Comparison of ENCODE assay signal across 11 cellular contexts in the genomic region with DNA sequence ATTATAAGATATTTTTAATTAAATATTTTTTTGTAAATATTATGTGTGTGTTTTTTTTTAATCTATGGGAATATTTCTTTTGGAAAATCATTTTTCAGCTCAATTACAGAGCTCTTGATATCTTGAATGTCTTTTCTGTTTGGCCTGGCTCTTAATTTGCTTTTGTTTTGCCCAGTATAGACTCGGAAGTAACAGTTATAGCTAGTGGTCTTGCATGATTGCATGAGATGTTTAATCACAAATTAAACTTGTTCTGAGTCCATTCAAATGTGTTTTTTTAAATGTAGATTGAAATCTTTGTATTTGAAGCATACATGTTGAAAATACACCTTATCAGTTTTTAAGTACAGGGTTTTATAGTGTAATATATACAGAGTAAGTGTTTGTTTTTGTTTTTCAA. TPM values are rescaled to one million over a fixed set of nuclear protein-coding genes. Genes with fewer than 3 reads are reported as not detected.
DNase-seq lines count a peak whose midpoint lies in the region; ATAC-seq and TF ChIP-seq lines count a peak whose summit lies in the region.
"Had no signal": no experiment of that assay in that cellular context is flagged by ENCODE, and none has a peak within 500 bp of the region (broad histone marks: within the 10 kb centered on the region; RNA-seq: fewer than 3 reads in every experiment).

No MANE protein-coding gene starts in this region.

- H3K4me2 ChIP-seq in H9 (ENCODE audit: insufficient read depth, insufficient read length, low read length) (no peak overlapping the region), hepatocyte (peak overlapping the region; percentile 80), skeletal muscle satellite cell (ENCODE audit: low read length) (peak overlapping the region; percentile 98)

- no peaks in the 10 kb centered on the region for H3K9me2 ChIP-seq in hepatocyte (replicated peaks; ENCODE audit: insufficient read depth)

- TF ChIP-seq CTCF in H9 (conservative IDR thresholded peaks at IDR 0.05) (no peak), Panc1 (IDR thresholded peaks at IDR 0.05) (no peak), hepatocyte (IDR thresholded peaks at IDR 0.05; ENCODE audit: poor library complexity) (no peak), RWPE1 (conservative IDR thresholded peaks at IDR 0.05; ENCODE audit: low read depth) (no peak)

- POLR2A ChIA-PET in Panc1 (lab: Charles Lee), result interaction anchor here (0.5 kb wide), 1 partner anchor 142 kb away, joined by 23 read pairs; no protein-coding TSS in a partner anchor
- POLR2A ChIA-PET in RWPE1 (lab: Yijun Ruan, JAX; ENCODE audit: low non-redundant PET), result no interaction called here

- no peak overlapping the region for H3K27ac Mint-ChIP-seq in H9

- H3K23me2 ChIP-seq in H9 (ENCODE audit: insufficient read length, low read depth, low read length, poor library complexity, severe bottlenecking), result peaks cover 3% of the 10 kb centered on the region

- H3K4me3 Mint-ChIP-seq in H9, result peak overlapping the region; percentile 53 to 61

- peaks cover 0 to 6% of the 10 kb centered on the region in 2 experiments; a peak in 3 of 5 replicates for H3K9me3 Mint-ChIP-seq in H9

- H3K36me3 Mint-ChIP-seq in H9 (ENCODE audit: insufficient read depth in 1 of 3, low read depth in 3 of 3), result peaks cover 0 to 21% (median 15%) of the 10 kb centered on the region in 3 experiments; a peak in 4 of 7 replicates

- CTCF ChIA-PET in Panc1 (lab: Charles Lee) (no interaction called here), RWPE1 (lab: Yijun Ruan, JAX) (no interaction called here)

- no peak overlapping the region for H4K5ac ChIP-seq in H9 (ENCODE audit: insufficient read length, low read depth, low read length)

- H2BK15ac ChIP-seq in H9 (ENCODE audit: low read depth, low read length), result no peak overlapping the region

- H2BK120ac ChIP-seq in H9 (ENCODE audit: low read depth, low read length, poor library complexity, severe bottlenecking), result no peak overlapping the region

- no peak overlapping the region for H3K18ac ChIP-seq in H9 (ENCODE audit: insufficient read length, low read depth, low read length)

- in situ Hi-C loops in Panc1 (cut with HindIII; ENCODE audit: low pct_unique_long_range_greater_than_20kb, low sequenced_read_pairs), result no loop called here
- in situ Hi-C loops in KBM-7 (cut with MboI; ENCODE audit: low pct_unique_long_range_greater_than_20kb, low sequenced_read_pairs), result no loop called here

- no peak overlapping the region for H2BK12ac ChIP-seq in H9 (ENCODE audit: insufficient read length, low read depth, low read length)

- BruUV-seq in Panc1 (replicated peaks; lab: Mats Ljungman, UMichigan), result no TSS peak

- intact Hi-C loops in Panc1 (cut with micrococcal nuclease; ENCODE audit: unreplicated experiment), result no loop called here

- H3K79me2 ChIP-seq in H9 (ENCODE audit: insufficient read depth, low read length) (no peaks in the 10 kb centered on the region), hepatocyte (peaks cover 45% of the 10 kb centered on the region)

- H2BK5ac ChIP-seq in H9 (ENCODE audit: insufficient read length, low read length), result no peak overlapping the region

- H3T11ph ChIP-seq in H9 (ENCODE audit: low read length), result no peak overlapping the region

- peaks cover 2% of the 10 kb centered on the region; the same call in 1 of the 2 replicates for H3K4me1 ChIP-seq in H9 (ENCODE audit: insufficient read depth, low read length)
- H3K4me1 ChIP-seq in Panc1 (ENCODE audit: control insufficient read depth, insufficient read depth, low read length), result peaks cover 20% of the 10 kb centered on the region
- H3K4me1 ChIP-seq in hepatocyte (ENCODE audit: insufficient read depth), result peaks cover 8% of the 10 kb centered on the region
- no peaks in the 10 kb centered on the region for H3K4me1 ChIP-seq in skeletal muscle satellite cell (ENCODE audit: control insufficient read depth, insufficient read depth, low read length)
- H3K4me1 ChIP-seq: foreskin keratinocyte had no signal

- no peak overlapping the region for H3K23ac ChIP-seq in H9 (ENCODE audit: insufficient read length, low read depth, low read length)

- no peaks in the 10 kb centered on the region for H4K20me1 ChIP-seq in H9 (ENCODE audit: control insufficient read depth, insufficient read depth, insufficient read length)
- no peaks in the 10 kb centered on the region for H4K20me1 ChIP-seq in hepatocyte (ENCODE audit: insufficient read depth, poor library complexity, severe bottlenecking)

- H3K4me3 ChIP-seq in Panc1 (ENCODE audit: low read depth in 2 of 2, low read length in 2 of 2) (no peak overlapping the region; a peak in 1 of 4 replicates), hepatocyte (peak overlapping the region; percentile 86), skeletal muscle satellite cell (ENCODE audit: low read length) (no peak overlapping the region)

- no peak overlapping the region for H2AK5ac ChIP-seq in H9 (ENCODE audit: insufficient read length, low read length)

- no peaks in the 10 kb centered on the region for H3K79me1 ChIP-seq in H9 (ENCODE audit: insufficient read depth, low read depth, low read length, poor library complexity, severe bottlenecking)

- H3K4ac ChIP-seq in H9 (ENCODE audit: low read depth, low read length), result no peak overlapping the region

- no peak overlapping the region for H4K91ac ChIP-seq in H9 (ENCODE audit: insufficient read length, low read depth, low read length)

- no peak overlapping the region for H2BK20ac ChIP-seq in H9 (ENCODE audit: low read depth, low read length, poor library complexity, severe bottlenecking)

- H2AFZ ChIP-seq in H9 (ENCODE audit: low read length) (no peak overlapping the region), hepatocyte (no peak overlapping the region)

- H3K14ac ChIP-seq in H9 (ENCODE audit: insufficient read depth, low read length), result no peak overlapping the region

- peaks cover 14% of the 10 kb centered on the region for H3K27me3 Mint-ChIP-seq in H9 (ENCODE audit: low read depth)

- H3K27ac ChIP-seq in H9 (ENCODE audit: insufficient read length, low read depth, low read length) (no peak overlapping the region), Panc1 (ENCODE audit: low read length) (peak overlapping the region; percentile 79; the same call in 1 of the 2 replicates), hepatocyte (no peak overlapping the region), RWPE1 (no peak overlapping the region)
- H3K27ac ChIP-seq: foreskin keratinocyte had no signal

- no peak for DNase-seq in H9
- no peak for DNase-seq in Panc1 (ENCODE audit: low read depth, low spot score)
- DNase-seq in hepatocyte (ENCODE audit: low spot score), result no peak
- DNase-seq in KBM-7, result no peak
- DNase-seq in RWPE1 (ENCODE audit: low spot score), result no peak
- DNase-seq: activated T-cell treated with anti-CD3 and anti-CD28 coated beads for 4 hours, foreskin keratinocyte, NCI-H1694 had no signal

- peaks cover 48 to 55% of the 10 kb centered on the region in 2 experiments for H3K4me1 Mint-ChIP-seq in H9

- H3K56ac ChIP-seq in H9 (ENCODE audit: insufficient read length, low read depth, low read length), result no peak overlapping the region

- no peak for ATAC-seq in Panc1
- no peak for ATAC-seq in HG03280 (IDR thresholded peaks at IDR 0.05; ENCODE audit: unreplicated experiment)
- no peak for ATAC-seq in HG02763 (IDR thresholded peaks at IDR 0.05; ENCODE audit: unreplicated experiment)
- ATAC-seq: foreskin keratinocyte had no signal

- no peaks in the 10 kb centered on the region for H3K9me3 ChIP-seq in H9 (ENCODE audit: control insufficient read depth, low read depth, low read length)
- no peaks in the 10 kb centered on the region for H3K9me3 ChIP-seq in Panc1 (ENCODE audit: control insufficient read depth, insufficient read depth, low read depth, low read length)
- no peaks in the 10 kb centered on the region for H3K9me3 ChIP-seq in hepatocyte (ENCODE audit: low read depth)
- no peaks in the 10 kb centered on the region for H3K9me3 ChIP-seq in skeletal muscle satellite cell (replicated peaks; ENCODE audit: low read length)

- WGBS in H9 (ENCODE audit: extremely low coverage, insufficient read length, low lambda C conversion rate), result no CpG with 5 or more reads among the region's 1 CpG
- 29% methylated on average over 1 of the region's 1 CpG for WGBS in hepatocyte (ENCODE audit: low lambda C conversion rate, missing lambda C conversion rate)

- H3K27me3 ChIP-seq in H9 (ENCODE audit: insufficient read depth, low read length), result no peaks in the 10 kb centered on the region
- H3K27me3 ChIP-seq in Panc1 (ENCODE audit: control insufficient read depth, insufficient read depth, low read length), result no peaks in the 10 kb centered on the region
- no peaks in the 10 kb centered on the region for H3K27me3 ChIP-seq in hepatocyte
- H3K27me3 ChIP-seq in skeletal muscle satellite cell (ENCODE audit: control insufficient read depth, insufficient read depth, low read length), result no peaks in the 10 kb centered on the region

- no peak overlapping the region for H3K9ac ChIP-seq in H9 (ENCODE audit: extremely low read depth, insufficient read length, low read length)
- H3K9ac ChIP-seq in skeletal muscle satellite cell (ENCODE audit: low read depth, low read length), result peak overlapping the region; percentile 83

- H3K36me3 ChIP-seq in Panc1 (ENCODE audit: control insufficient read depth, insufficient read depth, low read length) (no peaks in the 10 kb centered on the region), hepatocyte (replicated peaks; ENCODE audit: insufficient read depth, low read depth) (no peaks in the 10 kb centered on the region), skeletal muscle satellite cell (ENCODE audit: insufficient read depth, low read length) (no peaks in the 10 kb centered on the region)

- H4K8ac ChIP-seq in H9 (replicated peaks; ENCODE audit: insufficient read length, low read depth, low read length), result no peak overlapping the region

RNA-seq across cellular contexts. Expression of gene ID4, which starts 2.6 kb away (rescaled TPM):
- total RNA-seq in H9 (2021) (14.0 and 15.0 TPM in 2 replicates), Panc1 (2021; ENCODE audit: unreplicated experiment) (0.10 TPM), hepatocyte (44.3 and 54.6 TPM in 2 replicates)
- 0.12 TPM for polyA plus RNA-seq in Panc1 (2012; ENCODE audit: insufficient read length)
- 89.2 and 137 TPM in 2 replicates for polyA plus RNA-seq in hepatocyte
- total RNA-seq in skeletal muscle satellite cell (2012; rRNA removed), result 1.0 and 2.2 TPM in 2 replicates
- total RNA-seq: foreskin keratinocyte had no signal
- polyA plus RNA-seq: foreskin keratinocyte had no signal

Comparison
In these comparisons a context has a peak if more than half of its experiments do, and no peak if none do; other contexts are left out.
1. RNA of gene ID4, which starts 2.6 kb away (total RNA-seq): 44.3 to 54.6 TPM in hepatocyte and 14.0 to 15.0 TPM in H9; 0.10 TPM in Panc1 (single experiment); every median in the first group is over 10 times any median in the second.